8 cellular contexts compared by ENCODE assay signal in the genomic region with DNA sequence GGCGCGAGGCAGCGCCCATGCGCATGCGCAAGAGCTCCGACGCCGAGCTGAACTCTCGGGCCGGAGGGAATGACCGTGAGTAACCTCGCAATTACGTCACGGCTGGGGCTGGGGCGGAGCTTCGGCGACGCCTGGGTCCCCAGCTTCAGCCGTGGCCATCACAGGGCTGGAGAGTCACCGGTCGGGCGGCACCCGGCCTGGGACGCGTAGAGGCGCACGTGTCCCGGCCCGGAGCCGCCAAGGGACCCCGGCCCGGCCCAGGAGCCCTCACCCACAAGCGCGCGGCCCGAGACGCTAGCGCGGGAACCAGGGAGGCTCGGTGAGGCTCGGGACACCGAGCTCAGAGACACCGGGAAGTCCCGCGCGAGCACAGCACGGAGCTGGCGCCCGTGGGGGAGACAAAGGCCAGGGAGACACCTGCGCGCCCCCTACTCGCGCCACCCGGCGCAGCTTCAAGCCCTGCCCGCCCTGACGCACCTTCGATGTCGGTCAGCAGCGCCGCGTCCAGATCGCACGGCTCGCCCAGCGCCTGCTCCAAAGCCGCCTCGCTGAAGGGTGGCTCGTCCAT. TPM values are rescaled to one million over a fixed set of nuclear protein-coding genes. Genes with fewer than 3 reads are reported as not detected.
A peak's percentile ranks its signal among the peaks of the same experiment; 100 is the strongest.
DNase-seq lines count a peak whose midpoint lies in the region; ATAC-seq and TF ChIP-seq lines count a peak whose summit lies in the region.

No MANE protein-coding gene starts in this region.

- POLR2A ChIA-PET in AG04449 (lab: Yijun Ruan, JAX) = interaction anchor here (0.6 to 1.8 kb wide), 9 partner anchors 9 to 340 kb away, joined by 3 to 6 read pairs (median 3); partner anchors contain the start of gene RASD1

- CTCF ChIA-PET in AG04449 (lab: Yijun Ruan, JAX) = interaction anchor here (0.8 to 2.6 kb wide), 4 partner anchors 16 to 197 kb away, joined by 3 to 8 read pairs (median 4); partner anchors contain the start of gene RAI1

- ATAC-seq in GM18873 (IDR thresholded peaks at IDR 0.05; ENCODE audit: low FRiP score, unreplicated experiment) (peak; percentile 67), HG03108 (IDR thresholded peaks at IDR 0.05; ENCODE audit: unreplicated experiment) (peak; percentile 46)

- H3K27me3 ChIP-seq in WERI-Rb-1 (ENCODE audit: insufficient read depth, low read depth, severe bottlenecking) (no peaks in the 10 kb centered on the region), breast epithelium (no peaks in the 10 kb centered on the region), iPS-20b (ENCODE audit: insufficient read depth, low read length) (peaks cover 4% of the 10 kb centered on the region; the same call in 1 of the 2 replicates), skeletal muscle tissue (ENCODE audit: control insufficient read depth in 3 of 3, insufficient read depth in 3 of 3, low read length in 3 of 3) (no peaks in the 10 kb centered on the region)

- peak overlapping the region; percentile 94 for H3K27ac ChIP-seq in WERI-Rb-1
- H3K27ac ChIP-seq in breast epithelium = peak overlapping the region; percentile 99 to 100
- no peak overlapping the region for H3K27ac ChIP-seq in iPS-20b (ENCODE audit: low read length)
- peak overlapping the region; percentile 100 for H3K27ac ChIP-seq in skeletal muscle tissue (ENCODE audit: low read depth, low read length)

- no peak for TF ChIP-seq CTCF in AG04449 (IDR thresholded peaks at IDR 0.05; ENCODE audit: insufficient read depth, low read length, missing control alignments)
- TF ChIP-seq CTCF in WERI-Rb-1 (IDR thresholded peaks at IDR 0.05; ENCODE audit: low read depth, low read length) = no peak
- TF ChIP-seq CTCF in breast epithelium (IDR thresholded peaks at IDR 0.05) = peak in 1 of 3 donors; percentile 11

- TF ChIP-seq POLR2A in breast epithelium (IDR thresholded peaks at IDR 0.05) = peak; percentile 98

- H3K36me3 ChIP-seq in WERI-Rb-1 (peaks cover 31% of the 10 kb centered on the region), breast epithelium (no peaks in the 10 kb centered on the region), iPS-20b (ENCODE audit: insufficient read depth, low read depth, low read length) (peaks cover 25% of the 10 kb centered on the region; the same call in 1 of the 2 replicates), skeletal muscle tissue (ENCODE audit: control insufficient read depth in 3 of 3, insufficient read depth in 3 of 3, low read length in 3 of 3) (peaks cover 0 to 10% (median 0%) of the 10 kb centered on the region in 3 donors)

- H3K4me1 ChIP-seq in breast epithelium = peaks cover 12 to 55% of the 10 kb centered on the region in 2 donors
- H3K4me1 ChIP-seq in iPS-20b (ENCODE audit: insufficient read depth, low read length) = peaks cover 36% of the 10 kb centered on the region; the same call in 1 of the 2 replicates
- peaks cover 68 to 76% (median 69%) of the 10 kb centered on the region in 3 donors for H3K4me1 ChIP-seq in skeletal muscle tissue (ENCODE audit: control insufficient read depth in 3 of 3, insufficient read depth in 3 of 3, low read length in 3 of 3)

- H3K9ac ChIP-seq in iPS-20b (ENCODE audit: low read depth, low read length) = peak overlapping the region; percentile 95
- peak overlapping the region; percentile 98 to 100 (median 100) for H3K9ac ChIP-seq in skeletal muscle tissue (ENCODE audit: low read depth in 1 of 3, low read length in 3 of 3)

- H3K4me3 ChIP-seq in AG04449 (ENCODE audit: low read depth, low read length) (peak overlapping the region; percentile 93), WERI-Rb-1 (ENCODE audit: low read depth, low read length) (peak overlapping the region; percentile 58), breast epithelium (peak overlapping the region; percentile 77 to 98 (median 93)), iPS-20b (ENCODE audit: low read length) (peak overlapping the region; percentile 85), skeletal muscle tissue (ENCODE audit: low read length in 3 of 3) (peak overlapping the region; percentile 82 to 93 (median 91))

- no peaks in the 10 kb centered on the region for H3K9me3 ChIP-seq in WERI-Rb-1 (ENCODE audit: severe bottlenecking)
- H3K9me3 ChIP-seq in breast epithelium = no peaks in the 10 kb centered on the region
- no peaks in the 10 kb centered on the region for H3K9me3 ChIP-seq in iPS-20b (ENCODE audit: insufficient read depth, low read depth, low read length)
- H3K9me3 ChIP-seq in skeletal muscle tissue (ENCODE audit: control insufficient read depth in 3 of 3, low read length in 3 of 3) = no peaks in the 10 kb centered on the region

- DNase-seq in AG04449 (ENCODE audit: low read depth, low spot score) = peak; percentile 46
- peak; percentile 92 for DNase-seq in NCI-H2171 treated with DMSO at 0.1 percent for 48 hours (lab: John Stamatoyannopoulos, UW)
- DNase-seq in WERI-Rb-1 = peak; percentile 97
- DNase-seq in breast epithelium (ENCODE audit: low spot score in 2 of 2) = peak; percentile 97 to 98

- intact Hi-C loops in breast epithelium (cut with DNase I; ENCODE audit: low total_unique reads) = loop anchor here (10.0 kb wide), 1 partner anchor 368 kb away; no protein-coding TSS in a partner anchor

RNA-seq across cellular contexts. Expression of gene SREBF1, which starts 0.5 kb away (rescaled TPM):
- total RNA-seq in breast epithelium (100 to 1,000 TPM in 1 of 3 donors, 10 to 100 TPM in 2; 39.0 to 119 (median 81.3) TPM), skeletal muscle tissue (23.0 TPM)

Comparison
In these comparisons a context has a peak if more than half of its experiments do, and no peak if none do; other contexts are left out.
1. DNase-seq: peak in every context shown above with its lines; median percentile 98 in breast epithelium; 97 in WERI-Rb-1; 92 in NCI-H2171 treated with DMSO at 0.1 percent for 48 hours; 46 in AG04449.